1 cellular context compared by ENCODE assay signal in the genomic region with DNA sequence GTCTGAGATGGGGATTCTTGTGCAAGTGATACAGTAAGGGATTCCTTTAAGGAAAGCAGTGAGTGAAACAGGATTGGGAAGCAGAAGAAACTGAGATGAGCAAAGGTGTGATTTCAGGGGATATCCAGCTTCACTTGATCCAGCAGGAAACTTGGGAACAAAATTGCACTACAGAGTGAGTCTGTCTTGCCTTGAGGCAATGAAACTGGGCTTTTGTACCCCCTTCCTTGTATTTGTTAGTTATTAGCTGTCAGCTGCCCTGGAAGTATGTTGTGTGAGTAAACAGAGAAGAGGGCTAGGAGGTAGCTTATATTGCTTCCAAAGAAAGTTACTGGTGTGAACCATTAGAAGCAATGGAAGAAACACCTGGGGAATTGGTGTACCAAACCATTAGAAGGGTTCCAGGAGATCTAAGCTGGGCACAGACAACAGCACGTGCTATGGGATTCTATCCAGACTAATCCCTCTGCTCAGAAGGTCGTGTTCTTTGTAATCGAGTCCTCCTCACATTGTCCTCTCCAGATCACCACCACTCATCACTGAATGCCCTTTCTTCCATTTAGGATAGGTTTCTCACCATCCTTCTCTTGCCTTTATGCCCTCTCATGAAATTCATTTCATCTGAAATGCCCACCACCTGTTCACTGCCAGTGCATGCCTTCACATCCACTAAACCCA.
TF ChIP-seq lines count a peak whose summit lies in the region.

No MANE protein-coding gene starts in this region.

TF ChIP-seq in A549, 52 proteins besides CTCF, POLR2A, EP300 and RAD21 (continued from another document):
- TF ChIP-seq, protein P1, sequence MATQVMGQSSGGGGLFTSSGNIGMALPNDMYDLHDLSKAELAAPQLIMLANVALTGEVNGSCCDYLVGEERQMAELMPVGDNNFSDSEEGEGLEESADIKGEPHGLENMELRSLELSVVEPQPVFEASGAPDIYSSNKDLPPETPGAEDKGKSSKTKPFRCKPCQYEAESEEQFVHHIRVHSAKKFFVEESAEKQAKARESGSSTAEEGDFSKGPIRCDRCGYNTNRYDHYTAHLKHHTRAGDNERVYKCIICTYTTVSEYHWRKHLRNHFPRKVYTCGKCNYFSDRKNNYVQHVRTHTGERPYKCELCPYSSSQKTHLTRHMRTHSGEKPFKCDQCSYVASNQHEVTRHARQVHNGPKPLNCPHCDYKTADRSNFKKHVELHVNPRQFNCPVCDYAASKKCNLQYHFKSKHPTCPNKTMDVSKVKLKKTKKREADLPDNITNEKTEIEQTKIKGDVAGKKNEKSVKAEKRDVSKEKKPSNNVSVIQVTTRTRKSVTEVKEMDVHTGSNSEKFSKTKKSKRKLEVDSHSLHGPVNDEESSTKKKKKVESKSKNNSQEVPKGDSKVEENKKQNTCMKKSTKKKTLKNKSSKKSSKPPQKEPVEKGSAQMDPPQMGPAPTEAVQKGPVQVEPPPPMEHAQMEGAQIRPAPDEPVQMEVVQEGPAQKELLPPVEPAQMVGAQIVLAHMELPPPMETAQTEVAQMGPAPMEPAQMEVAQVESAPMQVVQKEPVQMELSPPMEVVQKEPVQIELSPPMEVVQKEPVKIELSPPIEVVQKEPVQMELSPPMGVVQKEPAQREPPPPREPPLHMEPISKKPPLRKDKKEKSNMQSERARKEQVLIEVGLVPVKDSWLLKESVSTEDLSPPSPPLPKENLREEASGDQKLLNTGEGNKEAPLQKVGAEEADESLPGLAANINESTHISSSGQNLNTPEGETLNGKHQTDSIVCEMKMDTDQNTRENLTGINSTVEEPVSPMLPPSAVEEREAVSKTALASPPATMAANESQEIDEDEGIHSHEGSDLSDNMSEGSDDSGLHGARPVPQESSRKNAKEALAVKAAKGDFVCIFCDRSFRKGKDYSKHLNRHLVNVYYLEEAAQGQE (IDR thresholded peaks at IDR 0.05): no peak
- TF ChIP-seq CHD4 (IDR thresholded peaks at IDR 0.05; ENCODE audit: borderline replicate concordance): no peak
- TF ChIP-seq, protein P2, sequence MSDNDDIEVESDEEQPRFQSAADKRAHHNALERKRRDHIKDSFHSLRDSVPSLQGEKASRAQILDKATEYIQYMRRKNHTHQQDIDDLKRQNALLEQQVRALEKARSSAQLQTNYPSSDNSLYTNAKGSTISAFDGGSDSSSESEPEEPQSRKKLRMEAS (IDR thresholded peaks at IDR 0.05): no peak
- TF ChIP-seq FOSL2 (IDR thresholded peaks at IDR 0.05): no peak
- TF ChIP-seq FOSL2 (CRISPR knock-in tag; IDR thresholded peaks at IDR 0.05): no peak
- no peak for TF ChIP-seq CHD2 (IDR thresholded peaks at IDR 0.05; ENCODE audit: low read length, partially characterized antibody)
- TF ChIP-seq, protein P3, sequence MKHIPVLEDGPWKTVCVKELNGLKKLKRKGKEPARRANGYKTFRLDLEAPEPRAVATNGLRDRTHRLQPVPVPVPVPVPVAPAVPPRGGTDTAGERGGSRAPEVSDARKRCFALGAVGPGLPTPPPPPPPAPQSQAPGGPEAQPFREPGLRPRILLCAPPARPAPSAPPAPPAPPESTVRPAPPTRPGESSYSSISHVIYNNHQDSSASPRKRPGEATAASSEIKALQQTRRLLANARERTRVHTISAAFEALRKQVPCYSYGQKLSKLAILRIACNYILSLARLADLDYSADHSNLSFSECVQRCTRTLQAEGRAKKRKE (CRISPR knock-in tag; IDR thresholded peaks at IDR 0.05; ENCODE audit: low read depth): no peak
- TF ChIP-seq POLR2AphosphoS2 (conservative IDR thresholded peaks at IDR 0.05; ENCODE audit: low read length): no peak
- no peak for TF ChIP-seq HDAC2 (IDR thresholded peaks at IDR 0.05)
- no peak for TF ChIP-seq TFCP2L1 (CRISPR knock-in tag; IDR thresholded peaks at IDR 0.05)
- TF ChIP-seq SMC3 (IDR thresholded peaks at IDR 0.05): no peak
- no peak for TF ChIP-seq NPAS2 (CRISPR knock-in tag; IDR thresholded peaks at IDR 0.05; ENCODE audit: borderline replicate concordance)
- TF ChIP-seq, protein P4, sequence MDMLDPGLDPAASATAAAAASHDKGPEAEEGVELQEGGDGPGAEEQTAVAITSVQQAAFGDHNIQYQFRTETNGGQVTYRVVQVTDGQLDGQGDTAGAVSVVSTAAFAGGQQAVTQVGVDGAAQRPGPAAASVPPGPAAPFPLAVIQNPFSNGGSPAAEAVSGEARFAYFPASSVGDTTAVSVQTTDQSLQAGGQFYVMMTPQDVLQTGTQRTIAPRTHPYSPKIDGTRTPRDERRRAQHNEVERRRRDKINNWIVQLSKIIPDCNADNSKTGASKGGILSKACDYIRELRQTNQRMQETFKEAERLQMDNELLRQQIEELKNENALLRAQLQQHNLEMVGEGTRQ (IDR thresholded peaks at IDR 0.05): no peak
